Comparison of ENCODE assay signal across 8 cellular contexts in the genomic region with DNA sequence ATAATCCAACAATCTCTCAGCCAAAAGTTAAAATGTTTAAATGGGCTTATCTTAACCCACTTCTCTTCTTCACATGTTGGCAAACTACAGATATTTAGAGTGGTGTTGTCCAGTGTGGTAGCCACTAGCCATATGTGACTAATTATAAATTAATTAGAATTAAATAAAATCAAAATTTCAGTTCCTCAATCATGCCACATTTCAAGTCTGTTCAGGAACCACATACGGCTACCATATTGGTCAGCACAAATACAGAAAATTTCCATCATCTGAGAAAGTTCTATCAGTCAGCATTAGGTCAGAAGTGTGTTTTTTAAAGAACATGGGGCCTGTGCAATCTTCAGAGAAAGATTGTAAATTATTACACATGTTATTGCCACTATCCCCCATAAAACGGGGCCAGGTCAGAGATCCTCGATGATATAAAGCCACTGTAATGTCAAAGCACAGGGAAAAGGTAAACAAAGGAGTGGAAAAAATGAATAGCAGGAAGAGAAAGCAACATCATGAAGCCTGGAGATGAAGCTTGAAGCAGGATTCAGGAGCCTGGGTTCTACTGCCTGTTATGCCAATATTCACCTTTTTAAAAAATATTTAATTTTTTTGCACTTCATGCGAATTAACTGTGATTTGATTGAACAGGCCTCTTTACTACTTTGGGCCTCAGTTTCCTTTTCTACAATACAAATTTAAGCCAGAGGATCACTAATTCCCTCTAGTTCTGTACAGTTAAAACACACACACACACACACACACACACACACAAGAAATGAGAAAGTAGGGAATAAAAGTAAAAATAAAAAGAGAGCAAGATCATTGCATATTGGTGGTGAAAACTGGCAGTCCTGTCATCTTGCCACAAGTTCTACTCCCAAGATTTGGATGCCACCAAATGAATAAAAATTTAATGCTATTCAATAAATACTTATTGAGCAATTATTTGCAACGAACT. TPM values are rescaled to one million over a fixed set of nuclear protein-coding genes. Genes with fewer than 3 reads are reported as not detected.
DNase-seq lines count a peak whose midpoint lies in the region; ATAC-seq and TF ChIP-seq lines count a peak whose summit lies in the region.

No MANE protein-coding gene starts in this region.

- H3K4me1 Mint-ChIP-seq in IgD-negative memory B cell (peaks cover 24 to 32% (median 30%) of the 10 kb centered on the region in 3 donors), MCF 10A (ENCODE audit: insufficient read depth, unreplicated experiment) (peaks cover 22% of the 10 kb centered on the region), naive B cell (peaks cover 31 to 61% (median 49%) of the 10 kb centered on the region in 3 donors)

- H3K9me3 Mint-ChIP-seq in IgD-negative memory B cell (peaks cover 0 to 1% (median 0%) of the 10 kb centered on the region in 3 donors), MCF 10A (ENCODE audit: unreplicated experiment) (no peaks in the 10 kb centered on the region), naive B cell (no peaks in the 10 kb centered on the region)

- H3K27ac Mint-ChIP-seq in IgD-negative memory B cell (no peak overlapping the region), MCF 10A (ENCODE audit: low read depth, unreplicated experiment) (peak overlapping the region; percentile 88), naive B cell (peak overlapping the region in 3 of 6 donors; percentile 35 to 96 (median 72))

- TF ChIP-seq CTCF in MCF 10A (IDR thresholded peaks at IDR 0.05; ENCODE audit: unreplicated experiment): no peak

- no peak for ATAC-seq in naive B cell (ENCODE audit: low read depth in 2 of 2)
- ATAC-seq in HG03378 (IDR thresholded peaks at IDR 0.05; ENCODE audit: unreplicated experiment): no peak

- H3K36me3 Mint-ChIP-seq in IgD-negative memory B cell: peaks cover 4% of the 10 kb centered on the region
- H3K36me3 Mint-ChIP-seq in MCF 10A (ENCODE audit: insufficient read depth, unreplicated experiment): peaks cover 18% of the 10 kb centered on the region
- no peaks in the 10 kb centered on the region for H3K36me3 Mint-ChIP-seq in naive B cell

- H3K4me3 Mint-ChIP-seq in IgD-negative memory B cell (peak overlapping the region; percentile 52 to 96 (median 88)), MCF 10A (ENCODE audit: unreplicated experiment) (peak overlapping the region; percentile 94), naive B cell (peak overlapping the region in 7 of 8 donors; percentile 55 to 98 (median 82))

- no TSS peak for BruUV-seq in MCF 10A (replicated peaks; lab: Mats Ljungman, UMichigan)

- intact Hi-C loops in MCF 10A (cut with micrococcal nuclease): no loop called here

- CTCF ChIA-PET in MCF 10A (lab: Yijun Ruan, JAX): interaction anchor here (0.6 kb wide), 1 partner anchor 128 kb away, joined by 4 read pairs; no protein-coding TSS in a partner anchor

- POLR2A ChIA-PET in MCF 10A (lab: Yijun Ruan, JAX): interaction anchor here (0.9 kb wide), 2 partner anchors 94 to 119 kb away, joined by 3 to 4 read pairs; a partner anchor contains a TSS

- DNase-seq in CD1c-positive myeloid dendritic cell (ENCODE audit: extremely low spot score) (peak; percentile 14), MCF 10A (ENCODE audit: unreplicated experiment) (no peak), naive B cell (no peak), GM19238 (ENCODE audit: insufficient read length, low spot score) (no peak), NCI-H2081 (lab: John Stamatoyannopoulos, UW) (no peak), NCI-H2171 treated with DMSO at 0.1 percent for 48 hours (lab: John Stamatoyannopoulos, UW) (no peak)

- H3K27me3 Mint-ChIP-seq in IgD-negative memory B cell: no peaks in the 10 kb centered on the region
- no peaks in the 10 kb centered on the region for H3K27me3 Mint-ChIP-seq in MCF 10A (ENCODE audit: insufficient read depth, unreplicated experiment)
- no peaks in the 10 kb centered on the region for H3K27me3 Mint-ChIP-seq in naive B cell

RNA-seq across cellular contexts. Expression of a gene that starts 2.3 kb away (rescaled TPM):
- polyA plus RNA-seq in IgD-negative memory B cell: 36.6 TPM
- 11.8 and 15.7 TPM in 2 replicates for total RNA-seq in MCF 10A (2022)
- 10 to 100 TPM; 28.7 to 39.0 (median 36.4) TPM for polyA plus RNA-seq in naive B cell (ENCODE audit: low read depth in 6 of 6)

RNA-seq across cellular contexts. Expression of a gene that starts 50.6 kb away (rescaled TPM):
- 16.7 TPM for polyA plus RNA-seq in IgD-negative memory B cell
- total RNA-seq in MCF 10A (2022): 8.4 and 13.0 TPM in 2 replicates
- polyA plus RNA-seq in naive B cell (ENCODE audit: low read depth in 6 of 6): 10 to 100 TPM in 2 of 6 donors, 1 to 10 TPM in 4; 6.7 to 13.4 (median 9.6) TPM
